ENCODE assay signal across 17 cellular contexts in the genomic region with DNA sequence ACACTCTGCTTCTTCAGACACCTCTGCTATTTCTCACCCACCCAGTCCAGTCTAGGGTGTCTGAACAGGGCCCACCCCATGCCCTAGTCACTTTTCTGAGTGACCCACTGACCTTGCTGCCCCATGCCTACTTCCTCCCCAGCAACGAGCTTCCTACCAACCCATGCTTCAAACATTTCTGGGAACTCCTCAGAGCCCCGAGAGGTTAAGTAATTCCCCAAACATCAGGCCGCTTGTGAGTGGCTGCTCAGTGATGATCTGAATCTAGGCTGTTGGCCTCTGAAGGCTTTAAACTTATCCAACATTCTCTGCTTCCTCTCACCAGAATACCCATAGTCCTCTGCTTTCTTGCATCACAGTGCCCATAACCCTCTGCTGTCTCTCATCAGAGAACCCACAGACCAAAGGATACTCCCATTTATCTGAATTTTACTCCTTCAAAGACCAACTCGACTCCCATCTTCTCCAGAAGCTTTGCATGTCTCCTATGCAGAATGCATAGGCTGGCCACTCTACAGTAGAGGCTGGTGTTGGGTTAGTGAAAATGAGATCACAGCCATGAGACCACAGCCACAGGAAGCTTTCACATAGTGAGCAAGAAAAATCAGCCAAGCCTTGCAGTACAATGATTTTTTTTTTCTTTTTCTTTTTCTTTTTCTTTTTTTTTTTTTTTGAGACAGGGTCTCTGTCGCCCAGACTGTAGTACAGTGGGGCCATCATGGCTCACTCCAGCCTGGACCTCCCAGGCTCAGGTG.
DNase-seq lines count a peak whose midpoint lies in the region; ATAC-seq lines count a peak whose summit lies in the region.
"Had no signal": no experiment of that assay in that cellular context is flagged by ENCODE, and none has a peak within 500 bp of the region (broad histone marks: within the 10 kb centered on the region; RNA-seq: fewer than 3 reads in every experiment).

No MANE protein-coding gene starts in this region.

- no peaks in the 10 kb centered on the region for H3K27me3 Mint-ChIP-seq in activated T-cell treated with anti-CD3 and anti-CD28 coated beads, Interleukin-2, amount 50 U/mL, for 4 hours (ENCODE audit: low read depth)
- H3K27me3 Mint-ChIP-seq: activated B cell treated with CpG ODN at 0.5 μM for 24 hours had no signal

- ATAC-seq in GM18502 (IDR thresholded peaks at IDR 0.05; ENCODE audit: poor library complexity, unreplicated experiment) (peak; percentile 58), GM19324 (IDR thresholded peaks at IDR 0.05; ENCODE audit: low FRiP score, unreplicated experiment) (peak; percentile 65), HG02840 (IDR thresholded peaks at IDR 0.05; ENCODE audit: low FRiP score, unreplicated experiment) (peak; percentile 61), HG03469 (IDR thresholded peaks at IDR 0.05; ENCODE audit: unreplicated experiment) (peak; percentile 43)
- no peak for ATAC-seq in activated T-cell treated with anti-CD3 and anti-CD28 coated beads, Interleukin-2, amount 50 U/mL, for 4 hours
- ATAC-seq: HepG2, left cardiac atrium, pancreas had no signal

- H3K36me3 Mint-ChIP-seq in activated T-cell treated with anti-CD3 and anti-CD28 coated beads, Interleukin-2, amount 50 U/mL, for 4 hours (ENCODE audit: insufficient read depth): no peaks in the 10 kb centered on the region

- no peak overlapping the region for H3K4me3 Mint-ChIP-seq in activated T-cell treated with anti-CD3 and anti-CD28 coated beads, Interleukin-2, amount 50 U/mL, for 4 hours
- H3K4me3 Mint-ChIP-seq: activated B cell treated with CpG ODN at 0.5 μM for 24 hours; activated naive CD4-positive, alpha-beta T cell treated with anti-CD3 and anti-CD28 coated beads for 36 hours had no signal

- H3K4me1 Mint-ChIP-seq in activated T-cell treated with anti-CD3 and anti-CD28 coated beads, Interleukin-2, amount 50 U/mL, for 4 hours (ENCODE audit: low read depth): no peaks in the 10 kb centered on the region
- H3K4me1 Mint-ChIP-seq: activated B cell treated with CpG ODN at 0.5 μM for 24 hours had no signal

- DNase-seq in activated T-cell treated with anti-CD3 and anti-CD28 coated beads, Interleukin-2, amount 50 U/mL, for 4 hours: no peak
- DNase-seq in KG1 (lab: John Stamatoyannopoulos, UW) (no peak), T-helper 9 cell (no peak)
- DNase-seq in activated CD8-positive, alpha-beta memory T cell treated with anti-CD3 and anti-CD28 coated beads for 24 hours: no peak
- DNase-seq: activated B cell treated with CpG ODN at 0.5 μM for 24 hours; activated naive CD4-positive, alpha-beta T cell treated with anti-CD3 and anti-CD28 coated beads for 36 hours; GOT3; left cardiac atrium; NCI-H2171; NCI-H774; pancreas; trophoblast cell had no signal

- H3K9me3 Mint-ChIP-seq in activated T-cell treated with anti-CD3 and anti-CD28 coated beads, Interleukin-2, amount 50 U/mL, for 4 hours: no peaks in the 10 kb centered on the region
- H3K9me3 Mint-ChIP-seq: activated B cell treated with CpG ODN at 0.5 μM for 24 hours; activated naive CD4-positive, alpha-beta T cell treated with anti-CD3 and anti-CD28 coated beads for 36 hours had no signal

Comparison
In these comparisons a context has a peak if more than half of its experiments do, and no peak if none do; other contexts are left out.
1. ATAC-seq: peak in GM18502 (single experiment), GM19324 (single experiment), HG02840 (single experiment) and HG03469 (single experiment); none in activated T-cell treated with anti-CD3 and anti-CD28 coated beads, Interleukin-2, amount 50 U/mL, for 4 hours (0 of 2).